Comparison of ENCODE assay signal across 1 cellular context in the genomic region with DNA sequence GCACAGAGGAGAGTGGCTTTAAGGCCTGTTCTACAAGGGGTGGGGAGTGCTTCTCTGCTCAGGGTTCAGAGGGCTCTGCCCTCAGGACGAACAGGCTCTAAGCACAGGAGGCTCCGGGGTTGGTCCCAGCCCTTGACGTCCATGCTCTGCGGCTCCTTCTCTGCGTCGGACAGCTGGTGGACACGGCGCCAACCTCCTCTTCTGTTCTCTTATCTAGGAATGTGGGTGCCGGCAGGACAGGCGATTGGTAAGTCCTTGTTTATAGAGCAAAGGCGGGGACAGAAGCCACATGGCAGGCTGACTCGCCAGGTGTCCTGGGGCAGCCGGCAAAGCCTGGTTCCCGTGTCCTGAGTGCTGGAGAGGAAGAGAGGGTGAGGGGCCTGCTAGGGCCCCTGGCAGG.
A peak's percentile ranks its signal among the peaks of the same experiment; 100 is the strongest.
TF ChIP-seq lines count a peak whose summit lies in the region.

No MANE protein-coding gene starts in this region.

TF ChIP-seq in GM23338, 12 proteins besides CTCF, POLR2A, EP300 and RAD21:
- TF ChIP-seq POLR2AphosphoS5 (IDR thresholded peaks at IDR 0.05; ENCODE audit: low read depth) (0 out of 2 replicates have a peak, but pooled peaks have one; percentile 13), JUNB (IDR thresholded peaks at IDR 0.05; ENCODE audit: unreplicated experiment) (no peak)
- TF ChIP-seq, protein P1, sequence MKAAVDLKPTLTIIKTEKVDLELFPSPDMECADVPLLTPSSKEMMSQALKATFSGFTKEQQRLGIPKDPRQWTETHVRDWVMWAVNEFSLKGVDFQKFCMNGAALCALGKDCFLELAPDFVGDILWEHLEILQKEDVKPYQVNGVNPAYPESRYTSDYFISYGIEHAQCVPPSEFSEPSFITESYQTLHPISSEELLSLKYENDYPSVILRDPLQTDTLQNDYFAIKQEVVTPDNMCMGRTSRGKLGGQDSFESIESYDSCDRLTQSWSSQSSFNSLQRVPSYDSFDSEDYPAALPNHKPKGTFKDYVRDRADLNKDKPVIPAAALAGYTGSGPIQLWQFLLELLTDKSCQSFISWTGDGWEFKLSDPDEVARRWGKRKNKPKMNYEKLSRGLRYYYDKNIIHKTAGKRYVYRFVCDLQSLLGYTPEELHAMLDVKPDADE (IDR thresholded peaks at IDR 0.05), result no peak
